In the genomic region with DNA sequence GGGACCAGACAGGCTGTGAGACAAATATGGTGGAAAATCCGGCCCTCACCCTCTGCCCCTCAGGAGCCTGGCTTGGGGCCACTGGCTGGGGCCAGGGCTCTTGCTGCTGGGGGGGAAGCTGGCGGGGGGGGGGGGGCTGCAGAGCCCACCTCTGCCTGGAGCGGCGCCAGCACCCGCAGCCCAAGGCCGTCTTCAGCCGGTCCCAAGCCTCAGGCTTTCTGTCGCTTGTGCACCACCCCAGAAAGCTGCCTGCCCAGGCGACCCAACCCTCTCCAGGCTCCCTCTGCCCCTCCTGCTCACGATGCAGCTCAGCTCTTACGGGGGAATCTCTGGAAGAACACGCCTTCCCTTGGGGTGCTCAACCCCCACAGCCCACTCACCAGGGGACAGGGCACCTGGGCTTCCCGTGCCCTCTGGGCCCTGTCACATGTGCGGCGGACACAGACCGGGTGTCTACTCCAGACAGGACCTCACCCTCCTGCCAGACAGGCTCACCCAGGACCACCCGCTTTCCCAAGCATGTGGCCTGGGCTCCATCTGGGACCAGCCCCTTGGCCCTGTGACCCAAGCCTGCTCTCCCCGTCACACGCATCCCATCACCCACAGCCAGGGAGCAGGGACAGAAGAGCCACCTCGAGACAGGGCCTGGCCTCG, we compare ENCODE assay signal across 15 cellular contexts. TPM values are rescaled to one million over a fixed set of nuclear protein-coding genes. Genes with fewer than 3 reads are reported as not detected.
DNase-seq lines count a peak whose midpoint lies in the region; ATAC-seq, FAIRE-seq and TF ChIP-seq lines count a peak whose summit lies in the region.
"Had no signal": no experiment of that assay in that cellular context is flagged by ENCODE, and none has a peak within 500 bp of the region (broad histone marks: within the 10 kb centered on the region; RNA-seq: fewer than 3 reads in every experiment).

No MANE protein-coding gene starts in this region.

- TF ChIP-seq CTCF in keratinocyte (optimal IDR thresholded peaks at IDR 0.05 in 1 of 3, IDR thresholded peaks at IDR 0.05 in 1 of 3, conservative IDR thresholded peaks at IDR 0.05 in 1 of 3; ENCODE audit: extremely low read depth in 1 of 3, insufficient read depth in 2 of 3, low read length in 3 of 3) (no peak), stomach (IDR thresholded peaks at IDR 0.05) (no peak)

- CTCF ChIA-PET in activated CD4-positive, alpha-beta memory T cell treated with anti-CD3 and anti-CD28 coated beads, Interleukin-2, amount 10 ng/mL, durations not matched to agents 7 days and 5 days (lab: Charles Lee): no interaction called here

- H3K27ac ChIP-seq in keratinocyte (ENCODE audit: control insufficient read depth, insufficient read depth, low read length): no peak overlapping the region
- peak overlapping the region in 3 of 5 donors; percentile 38 to 64 (median 55) for H3K27ac ChIP-seq in stomach
- H3K27ac ChIP-seq: PC-9 had no signal

- H3K27me3 ChIP-seq in keratinocyte (ENCODE audit: control insufficient read depth, extremely low read depth, insufficient read depth, low read length) (no peaks in the 10 kb centered on the region), stomach (no peaks in the 10 kb centered on the region)

- H3K9me3 ChIP-seq in keratinocyte (ENCODE audit: control insufficient read depth, low read depth, low read length): no peaks in the 10 kb centered on the region
- no peaks in the 10 kb centered on the region for H3K9me3 ChIP-seq in stomach

- POLR2A ChIA-PET in activated CD4-positive, alpha-beta memory T cell treated with anti-CD3 and anti-CD28 coated beads, Interleukin-2, amount 10 ng/mL, durations not matched to agents 7 days and 5 days (lab: Charles Lee): no interaction called here

- H3K79me2 ChIP-seq in keratinocyte (ENCODE audit: control insufficient read depth, insufficient read depth, low read length): no peaks in the 10 kb centered on the region

- dilution Hi-C loops in keratinocyte (cut with MboI; ENCODE audit: extremely low pct_ligation_motif_present, low sequenced_read_pairs): no loop called here

- peak overlapping the region; percentile 81 for H3K4me3 Mint-ChIP-seq in activated T-cell treated with anti-CD3 and anti-CD28 coated beads, Interleukin-2, amount 50 U/mL, for 4 hours
- H3K4me3 Mint-ChIP-seq in activated CD4-positive, alpha-beta memory T cell treated with anti-CD3 and anti-CD28 coated beads, Interleukin-2, amount 10 ng/mL, durations not matched to agents 7 days and 5 days: no peak overlapping the region
- H3K4me3 Mint-ChIP-seq: neural crest cell had no signal

- peak overlapping the region; percentile 31 for H3K27ac Mint-ChIP-seq in activated CD4-positive, alpha-beta memory T cell treated with anti-CD3 and anti-CD28 coated beads, Interleukin-2, amount 10 ng/mL, durations not matched to agents 7 days and 5 days

- H3K4me1 ChIP-seq in keratinocyte (ENCODE audit: control insufficient read depth, extremely low read depth, insufficient read depth, low read length) (no peaks in the 10 kb centered on the region), stomach (peaks cover 0 to 31% (median 10%) of the 10 kb centered on the region in 4 donors)

- intact Hi-C loops in stomach (cut with DNase I; ENCODE audit: low total_unique reads): no loop called here

- H3K4me3 ChIP-seq in keratinocyte (ENCODE audit: control insufficient read depth in 2 of 3, extremely low read depth in 1 of 3, insufficient read depth in 2 of 3, low read depth in 1 of 3, low read length in 3 of 3) (no peak overlapping the region), stomach (peak overlapping the region in 3 of 4 donors; percentile 21 to 32 (median 24))
- H3K4me3 ChIP-seq: PC-9 had no signal

- no peak for TF ChIP-seq POLR2A in stomach (IDR thresholded peaks at IDR 0.05)

- H2AFZ ChIP-seq in keratinocyte (ENCODE audit: control insufficient read depth, low read length): peak overlapping the region; percentile 68
- H2AFZ ChIP-seq: PC-9 had no signal

- no peak for FAIRE-seq in keratinocyte (lab: Jason Lieb, UNC)
- FAIRE-seq: small intestine, urothelium cell line had no signal

- H3K36me3 ChIP-seq in keratinocyte (ENCODE audit: control insufficient read depth in 2 of 2, extremely low read depth in 1 of 2, insufficient read depth in 2 of 2, low read length in 2 of 2) (no peaks in the 10 kb centered on the region), stomach (peaks cover 0 to 8% (median 0%) of the 10 kb centered on the region in 4 donors)

- no peaks in the 10 kb centered on the region for H4K20me1 ChIP-seq in keratinocyte (ENCODE audit: control insufficient read depth, extremely low read depth, insufficient read depth, low read length)

- no peaks in the 10 kb centered on the region for H3K9me3 Mint-ChIP-seq in activated T-cell treated with anti-CD3 and anti-CD28 coated beads, Interleukin-2, amount 50 U/mL, for 4 hours
- no peaks in the 10 kb centered on the region for H3K9me3 Mint-ChIP-seq in activated CD4-positive, alpha-beta memory T cell treated with anti-CD3 and anti-CD28 coated beads, Interleukin-2, amount 10 ng/mL, durations not matched to agents 7 days and 5 days
- H3K9me3 Mint-ChIP-seq: neural crest cell had no signal

- 65 to 90% (median 85%) methylated on average over 9 to 21 of the region's 21 CpGs for WGBS in stomach, 5 donors

- TF ChIP-seq EP300 in stomach (IDR thresholded peaks at IDR 0.05): no peak

- no peak for DNase-seq in activated T-cell treated with anti-CD3 and anti-CD28 coated beads, Interleukin-2, amount 50 U/mL, for 4 hours
- DNase-seq in activated T-cell treated with anti-CD3 and anti-CD28 coated beads for 4 hours (no peak), keratinocyte (ENCODE audit: low read depth, low spot score) (no peak), stomach (no peak), MV-4-11 (lab: John Stamatoyannopoulos, UW) (no peak)
- DNase-seq in activated CD4-positive, alpha-beta memory T cell treated with anti-CD3 and anti-CD28 coated beads, Interleukin-2, amount 10 ng/mL, durations not matched to agents 7 days and 5 days: no peak
- DNase-seq in stimulated activated CD4-positive, alpha-beta T cell treated with anti-CD3 and anti-CD28 coated beads, Interleukin-4, amount 100 ng/mL, for 4 hours: no peak
- DNase-seq: effector CD4-positive, alpha-beta T cell; NCI-H1048; NCI-H446; PC-9 had no signal

- H3K4me1 Mint-ChIP-seq in activated T-cell treated with anti-CD3 and anti-CD28 coated beads, Interleukin-2, amount 50 U/mL, for 4 hours (ENCODE audit: low read depth): peaks cover 33% of the 10 kb centered on the region
- peaks cover 33% of the 10 kb centered on the region for H3K4me1 Mint-ChIP-seq in activated CD4-positive, alpha-beta memory T cell treated with anti-CD3 and anti-CD28 coated beads, Interleukin-2, amount 10 ng/mL, durations not matched to agents 7 days and 5 days

- H3K36me3 Mint-ChIP-seq in activated T-cell treated with anti-CD3 and anti-CD28 coated beads, Interleukin-2, amount 50 U/mL, for 4 hours (ENCODE audit: insufficient read depth): no peaks in the 10 kb centered on the region
- H3K36me3 Mint-ChIP-seq in activated CD4-positive, alpha-beta memory T cell treated with anti-CD3 and anti-CD28 coated beads, Interleukin-2, amount 10 ng/mL, durations not matched to agents 7 days and 5 days (ENCODE audit: low read depth): no peaks in the 10 kb centered on the region

- no peak overlapping the region for H3K4me2 ChIP-seq in keratinocyte (ENCODE audit: control insufficient read depth, extremely low read depth, insufficient read depth, low read depth, low read length)
- H3K4me2 ChIP-seq: PC-9 had no signal

- no peaks in the 10 kb centered on the region for H3K9me1 ChIP-seq in keratinocyte (ENCODE audit: control insufficient read depth, extremely low read depth, insufficient read depth, low read length)

- no peak for ATAC-seq in activated T-cell treated with anti-CD3 and anti-CD28 coated beads, Interleukin-2, amount 50 U/mL, for 4 hours
- ATAC-seq in GM18861 (IDR thresholded peaks at IDR 0.05; ENCODE audit: unreplicated experiment): no peak

- no peak overlapping the region for H3K9ac ChIP-seq in keratinocyte (ENCODE audit: control insufficient read depth, extremely low read depth, insufficient read depth, low read length)

- no peaks in the 10 kb centered on the region for H3K27me3 Mint-ChIP-seq in activated T-cell treated with anti-CD3 and anti-CD28 coated beads, Interleukin-2, amount 50 U/mL, for 4 hours (ENCODE audit: low read depth)
- H3K27me3 Mint-ChIP-seq in activated CD4-positive, alpha-beta memory T cell treated with anti-CD3 and anti-CD28 coated beads, Interleukin-2, amount 10 ng/mL, durations not matched to agents 7 days and 5 days: no peaks in the 10 kb centered on the region

RNA-seq across cellular contexts. Expression of a gene that starts 43.9 kb away (rescaled TPM):
- 1 to 10 TPM; 1.6 to 6.3 (median 3.4) TPM for total RNA-seq in activated T-cell treated with anti-CD3 and anti-CD28 coated beads, Interleukin-2, amount 50 U/mL, for 4 hours
- total RNA-seq in activated CD4-positive, alpha-beta memory T cell treated with anti-CD3 and anti-CD28 coated beads, Interleukin-2, amount 10 ng/mL, durations not matched to agents 7 days and 5 days: 1 to 10 TPM; 5.4 to 6.7 TPM
- 7.4 to 10.0 TPM (median 8.6 TPM) in 3 replicates for polyA plus RNA-seq in keratinocyte
- 4.6 TPM for polyA plus RNA-seq in keratinocyte (2011; ENCODE audit: low read depth)
- 7.6 and 14.8 TPM in 2 replicates for polyA plus RNA-seq in keratinocyte (2011; cell fraction: cytosol; rRNA removed)
- 25.9 and 33.6 TPM in 2 replicates for polyA plus RNA-seq in keratinocyte (2011; cell fraction: nucleus; rRNA removed)
- polyA plus RNA-seq in keratinocyte (2012; ENCODE audit: low replicate concordance): 10.7 and 20.4 TPM in 2 replicates
- 9.3 to 10.6 TPM (median 9.5 TPM) in 3 replicates for polyA minus RNA-seq in keratinocyte
- 45.8 TPM for polyA minus RNA-seq in keratinocyte (2011; cell fraction: cytosol; rRNA and poly(A)+ RNA removed)
- 15.8 and 19.7 TPM in 2 replicates for polyA minus RNA-seq in keratinocyte (2011; cell fraction: nucleus; rRNA and poly(A)+ RNA removed)
- total RNA-seq in stomach: 1 to 10 TPM in 1 of 5 donors, under 1 TPM in 1, not detected in 3; 0.43 to 2.0 TPM
- 1 to 10 TPM in 1 of 3 donors, under 1 TPM in 2; 0.63 to 1.7 (median 0.68) TPM for polyA plus RNA-seq in stomach

Comparison
In these comparisons a context has a peak if more than half of its experiments do, and no peak if none do; other contexts are left out.
1. H3K4me3 ChIP-seq: peak in stomach (3 of 4); none in keratinocyte (0 of 3).